ENCODE assay signal across 7 cellular contexts in genomic region chr19:16457195-16457953, GRCh38. TPM values are rescaled to one million over a fixed set of nuclear protein-coding genes. Genes with fewer than 3 reads are reported as not detected.
DNase-seq lines count a peak whose midpoint lies in the region; ATAC-seq and TF ChIP-seq lines count a peak whose summit lies in the region.

No MANE protein-coding gene starts in this region.

- H3K4me3 ChIP-seq in epithelial cell of proximal tubule (ENCODE audit: low read depth, low read length), result peak overlapping the region; percentile 42
- H3K4me3 ChIP-seq in neural progenitor cell, result no peak overlapping the region

- peaks cover 91% of the 10 kb centered on the region for H4K20me1 ChIP-seq in neural progenitor cell (ENCODE audit: low read depth)

- H3K4me1 ChIP-seq in neural progenitor cell, result peaks cover 22% of the 10 kb centered on the region

- DNase-seq in H4 (ENCODE audit: low spot score) (peak; percentile 57), SHP77 (lab: John Stamatoyannopoulos, UW) (peak; percentile 65 to 78), epithelial cell of proximal tubule (ENCODE audit: low read depth) (no peak), neural progenitor cell (ENCODE audit: low spot score) (peak; percentile 23), NCI-H774 (lab: John Stamatoyannopoulos, UW) (no peak), activated gamma-delta T cell (lab: John Stamatoyannopoulos, UW) (no peak)

- no peak overlapping the region for H3K4me3 Mint-ChIP-seq in neural progenitor cell

- no peaks in the 10 kb centered on the region for H3K27me3 ChIP-seq in neural progenitor cell

- H3K36me3 Mint-ChIP-seq in neural progenitor cell, result no peaks in the 10 kb centered on the region

- no peak overlapping the region for H3K4me2 ChIP-seq in neural progenitor cell

- H3K9ac ChIP-seq in neural progenitor cell, result no peak overlapping the region

- H3K79me2 ChIP-seq in neural progenitor cell (ENCODE audit: low read depth), result peaks cover 97% of the 10 kb centered on the region

- H2AFZ ChIP-seq in neural progenitor cell (replicated peaks), result no peak overlapping the region

- no peak overlapping the region for H3K27ac ChIP-seq in neural progenitor cell

- TF ChIP-seq CTCF in epithelial cell of proximal tubule (conservative IDR thresholded peaks at IDR 0.05; ENCODE audit: low read depth, low read length) (no peak), neural progenitor cell (IDR thresholded peaks at IDR 0.05) (no peak)

- no peak for ATAC-seq in GM21717 (IDR thresholded peaks at IDR 0.05; ENCODE audit: unreplicated experiment)

- H3K36me3 ChIP-seq in neural progenitor cell, result no peaks in the 10 kb centered on the region

- peak overlapping the region; percentile 76 for H3K27ac Mint-ChIP-seq in neural progenitor cell

- peaks cover 2% of the 10 kb centered on the region for H3K27me3 Mint-ChIP-seq in neural progenitor cell (ENCODE audit: insufficient read depth, low read depth)

- H3F3A ChIP-seq in neural progenitor cell (ENCODE audit: low read depth), result peaks cover 8% of the 10 kb centered on the region

- no peaks in the 10 kb centered on the region for H3K9me3 ChIP-seq in neural progenitor cell (ENCODE audit: low read depth)

- H3K9me3 Mint-ChIP-seq in neural progenitor cell, result no peaks in the 10 kb centered on the region

- peaks cover 49% of the 10 kb centered on the region for H3K4me1 Mint-ChIP-seq in neural progenitor cell

RNA-seq across cellular contexts. Expression of gene EPS15L1, which starts 14.4 kb away (rescaled TPM):
- total RNA-seq in H4 (2014; rRNA removed; shearing (Covaris generic)), result 6.7 and 8.5 TPM in 2 replicates
- total RNA-seq in epithelial cell of proximal tubule, result 5.8 and 10.1 TPM in 2 replicates
- 15.8 and 24.4 TPM in 2 replicates for total RNA-seq in neural progenitor cell (ENCODE audit: low replicate concordance)

RNA-seq across cellular contexts. Expression of gene CALR3, which starts 38.6 kb away (rescaled TPM):
- 0.08 and 0.47 TPM in 2 replicates for total RNA-seq in H4 (2014; rRNA removed; shearing (Covaris generic))
- total RNA-seq in epithelial cell of proximal tubule (not detected in 2 replicates), neural progenitor cell (ENCODE audit: low replicate concordance) (0.09 and 2.0 TPM in 2 replicates)

RNA-seq across cellular contexts. Expression of gene C19orf44, which starts 38.8 kb away (rescaled TPM):
- 6.7 and 7.7 TPM in 2 replicates for total RNA-seq in H4 (2014; rRNA removed; shearing (Covaris generic))
- 4.6 TPM in 2 replicates for total RNA-seq in epithelial cell of proximal tubule
- 10.9 and 13.2 TPM in 2 replicates for total RNA-seq in neural progenitor cell (ENCODE audit: low replicate concordance)

Comparison
In these comparisons a context has a peak if more than half of its experiments do, and no peak if none do; other contexts are left out.
1. DNase-seq: peak in H4 (single experiment), SHP77 (2 of 2) and neural progenitor cell (single experiment); none in epithelial cell of proximal tubule (single experiment), NCI-H774 (single experiment) and activated gamma-delta T cell (single experiment).